16 cellular contexts compared by ENCODE assay signal in the genomic region with DNA sequence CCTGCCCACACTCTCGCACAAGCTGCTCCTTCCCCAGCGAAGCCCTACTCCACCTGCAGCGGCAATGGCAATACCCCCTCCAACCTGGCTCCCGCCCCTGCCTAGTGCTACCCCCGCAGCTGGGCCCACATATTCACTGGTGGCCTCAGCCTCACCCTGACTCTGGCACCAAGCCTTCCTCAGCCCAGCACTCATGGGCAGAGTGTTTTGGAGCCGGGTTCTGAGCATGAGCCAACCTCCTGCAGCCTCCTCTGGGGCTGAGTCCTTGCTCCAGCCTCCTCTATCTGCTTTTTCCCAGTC. TPM values are rescaled to one million over a fixed set of nuclear protein-coding genes. Genes with fewer than 3 reads are reported as not detected.
DNase-seq lines count a peak whose midpoint lies in the region; ATAC-seq and TF ChIP-seq lines count a peak whose summit lies in the region.
"Had no signal": no experiment of that assay in that cellular context is flagged by ENCODE, and none has a peak within 500 bp of the region (broad histone marks: within the 10 kb centered on the region; RNA-seq: fewer than 3 reads in every experiment).

No MANE protein-coding gene starts in this region.

- intact Hi-C loops in right lobe of liver (cut with DNase I) (no loop called here), stomach (cut with DNase I; ENCODE audit: low total_unique reads) (no loop called here)

- H3K4me1 ChIP-seq in Peyer's patch (peaks cover 0 to 30% (median 0%) of the 10 kb centered on the region in 4 donors), duodenal mucosa (ENCODE audit: control insufficient read depth in 1 of 2, insufficient read depth in 2 of 2, low read length in 2 of 2) (peaks cover 6 to 23% of the 10 kb centered on the region in 2 donors), right lobe of liver (peaks cover 0 to 18% (median 0%) of the 10 kb centered on the region in 4 donors), stomach (peaks cover 17 to 73% (median 51%) of the 10 kb centered on the region in 4 donors)

- DNase-seq in Peyer's patch (no peak), right lobe of liver (no peak), stomach (no peak), NAMALWA (ENCODE audit: low spot score) (no peak), NCI-H2107 (lab: John Stamatoyannopoulos, UW) (no peak)
- DNase-seq: activated CD4-positive, alpha-beta T cell treated with anti-CD3 and anti-CD28 coated beads, Interleukin-2, amount 50 U/mL, for 4 hours; activated naive CD4-positive, alpha-beta T cell treated with Interleukin-2 at 50 U/mL for 16 hours; activated T-cell treated with anti-CD3 and anti-CD28 coated beads for 4 hours; cortex of kidney; left colon; SIG-M5; stimulated activated CD4-positive, alpha-beta T cell treated with anti-CD3 and anti-CD28 coated beads, Interleukin-1b, Interleukin-23, amount 100 ng/mL, for 48 hours; T-helper 1 cell had no signal

- WGBS in right lobe of liver (ENCODE audit: insufficient coverage, low coverage, low lambda C conversion rate, missing lambda C conversion rate) = 40% methylated on average over 1 of the region's 6 CpGs
- 75 to 90% (median 84%) methylated on average over 6 of the region's 6 CpGs for WGBS in stomach, 5 donors

- no peaks in the 10 kb centered on the region for H3K9me3 ChIP-seq in Peyer's patch
- H3K9me3 ChIP-seq in duodenal mucosa (ENCODE audit: control insufficient read depth in 1 of 2, low read length in 2 of 2) = no peaks in the 10 kb centered on the region
- H3K9me3 ChIP-seq in right lobe of liver = no peaks in the 10 kb centered on the region
- no peaks in the 10 kb centered on the region for H3K9me3 ChIP-seq in stomach

- ATAC-seq in right lobe of liver (no peak), GM18867 (IDR thresholded peaks at IDR 0.05; ENCODE audit: unreplicated experiment) (no peak), HG02623 (IDR thresholded peaks at IDR 0.05; ENCODE audit: unreplicated experiment) (no peak)

- TF ChIP-seq EP300 in stomach (IDR thresholded peaks at IDR 0.05) = no peak

- H3K9ac ChIP-seq in duodenal mucosa (ENCODE audit: low read depth in 1 of 2, low read length in 2 of 2) = no peak overlapping the region

- H3K36me3 ChIP-seq in Peyer's patch (no peaks in the 10 kb centered on the region), duodenal mucosa (ENCODE audit: control insufficient read depth in 1 of 2, insufficient read depth in 2 of 2, low read length in 2 of 2) (no peaks in the 10 kb centered on the region), right lobe of liver (no peaks in the 10 kb centered on the region), stomach (no peaks in the 10 kb centered on the region)

- no peak for TF ChIP-seq POLR2A in Peyer's patch (IDR thresholded peaks at IDR 0.05)
- no peak for TF ChIP-seq POLR2A in right lobe of liver (IDR thresholded peaks at IDR 0.05)
- TF ChIP-seq POLR2A in stomach (IDR thresholded peaks at IDR 0.05) = no peak

- H3K27ac ChIP-seq in Peyer's patch (peak overlapping the region in 3 of 4 donors; percentile 27 to 81 (median 74)), duodenal mucosa (ENCODE audit: low read depth, low read length) (peak overlapping the region; percentile 23), right lobe of liver (peak overlapping the region; percentile 37 to 61 (median 58)), stomach (peak overlapping the region; percentile 48 to 81 (median 68))

- no peaks in the 10 kb centered on the region for H3K27me3 ChIP-seq in Peyer's patch
- H3K27me3 ChIP-seq in duodenal mucosa (ENCODE audit: control insufficient read depth in 1 of 2, insufficient read depth in 2 of 2, low read length in 2 of 2) = peaks cover 0 to 4% of the 10 kb centered on the region in 2 donors
- no peaks in the 10 kb centered on the region for H3K27me3 ChIP-seq in right lobe of liver
- H3K27me3 ChIP-seq in stomach = no peaks in the 10 kb centered on the region

- no peak for TF ChIP-seq CTCF in Peyer's patch (IDR thresholded peaks at IDR 0.05)
- TF ChIP-seq CTCF in right lobe of liver (IDR thresholded peaks at IDR 0.05) = no peak
- TF ChIP-seq CTCF in stomach (IDR thresholded peaks at IDR 0.05) = no peak

- H3K4me3 ChIP-seq in Peyer's patch = no peak overlapping the region
- H3K4me3 ChIP-seq in duodenal mucosa (ENCODE audit: low read depth in 1 of 2, low read length in 2 of 2) = no peak overlapping the region
- H3K4me3 ChIP-seq in right lobe of liver = no peak overlapping the region
- H3K4me3 ChIP-seq in stomach = no peak overlapping the region

RNA-seq across cellular contexts. Expression of gene PDE2A, which starts 47.6 kb away (rescaled TPM):
- total RNA-seq in Peyer's patch = 10 to 100 TPM in 3 of 4 donors, 1 to 10 TPM in 1; 8.4 to 75.9 (median 33.1) TPM
- 10 to 100 TPM; 11.2 to 46.3 (median 22.8) TPM for total RNA-seq in right lobe of liver
- 100 to 1,000 TPM in 2 of 5 donors, 10 to 100 TPM in 2, 1 to 10 TPM in 1; 3.5 to 548 (median 35.8) TPM for total RNA-seq in stomach
- polyA plus RNA-seq in stomach = 10 to 100 TPM in 2 of 3 donors, 1 to 10 TPM in 1; 4.7 to 17.8 (median 14.1) TPM

Comparison
In these comparisons a context has a peak if more than half of its experiments do, and no peak if none do; other contexts are left out.
1. H3K27ac ChIP-seq: peak in every context shown above with its lines; median percentile 74 in Peyer's patch; 68 in stomach; 58 in right lobe of liver; 23 in duodenal mucosa.